ENCODE assay signal across 24 cellular contexts in genomic region chr13:58434943-58435342, GRCh38.
"Had no signal": no experiment of that assay in that cellular context is flagged by ENCODE, and none has a peak within 500 bp of the region (broad histone marks: within the 10 kb centered on the region; RNA-seq: fewer than 3 reads in every experiment).

No MANE protein-coding gene starts in this region.

- H3K27me3 ChIP-seq: MG63, SJSA1 had no signal

- H3K4me2 ChIP-seq: KMS-11 had no signal

- H3K4me1 Mint-ChIP-seq: activated B cell treated with CpG ODN at 0.5 μM for 24 hours; activated CD4-positive, alpha-beta T cell treated with anti-CD3 and anti-CD28 coated beads, Interleukin-2, amount 10 ng/mL, durations not matched to agents 24 days and 14 days; activated CD8-positive, alpha-beta memory T cell treated with anti-CD3 and anti-CD28 coated beads, Interleukin-2, amount 10 ng/mL, durations not matched to agents 7 days and 5 days; activated naive CD4-positive, alpha-beta T cell treated with anti-CD3 and anti-CD28 coated beads, Interleukin-2, amount 50 U/mL, for 24 hours had no signal

- H3K4me1 ChIP-seq: SJSA1 had no signal

- H3K4me3 ChIP-seq: MG63, SJSA1 had no signal

- H3K36me3 ChIP-seq: MG63, SJSA1 had no signal

- H3K9me3 ChIP-seq: SJSA1 had no signal

- H3K4me3 Mint-ChIP-seq: activated B cell treated with CpG ODN at 0.5 μM for 24 hours; activated CD4-positive, alpha-beta T cell treated with anti-CD3 and anti-CD28 coated beads, Interleukin-2, amount 10 ng/mL, durations not matched to agents 24 days and 14 days; activated CD8-positive, alpha-beta memory T cell treated with anti-CD3 and anti-CD28 coated beads, Interleukin-2, amount 10 ng/mL, durations not matched to agents 7 days and 5 days; activated naive CD4-positive, alpha-beta T cell treated with anti-CD3 and anti-CD28 coated beads, Interleukin-2, amount 50 U/mL, for 24 hours; activated T-cell treated with anti-CD3 and anti-CD28 coated beads, Interleukin-2, amount 50 U/mL, for 24 hours; activated T-helper 1 cell treated with anti-CD3 and anti-CD28 coated beads, Interleukin-12 subunit alpha, Interleukin-12 subunit beta, Interleukin-2, Interleukin-4 antibody, amounts not matched to agents 30 ng/mL and 10 ng/mL and 1 ng/mL, durations not matched to agents 14 hours and 24 hours and 36 hours; T-helper 1 cell treated with Interleukin-12 subunit alpha and Interleukin-12 subunit beta and Interleukin-4 antibody, amounts not matched to agents 30 μg/mL and 1 μg/mL, for 36 hours had no signal

- H3K36me3 Mint-ChIP-seq: activated CD8-positive, alpha-beta memory T cell treated with anti-CD3 and anti-CD28 coated beads, Interleukin-2, amount 10 ng/mL, durations not matched to agents 7 days and 5 days; activated naive CD4-positive, alpha-beta T cell treated with anti-CD3 and anti-CD28 coated beads, Interleukin-2, amount 50 U/mL, for 24 hours had no signal

- H3K27ac Mint-ChIP-seq: activated B cell treated with CpG ODN at 0.5 μM for 24 hours; activated CD4-positive, alpha-beta T cell treated with anti-CD3 and anti-CD28 coated beads, Interleukin-2, amount 10 ng/mL, durations not matched to agents 24 days and 14 days; activated CD8-positive, alpha-beta memory T cell treated with anti-CD3 and anti-CD28 coated beads, Interleukin-2, amount 10 ng/mL, durations not matched to agents 7 days and 5 days; activated naive CD4-positive, alpha-beta T cell treated with anti-CD3 and anti-CD28 coated beads, Interleukin-2, amount 50 U/mL, for 24 hours; activated T-cell treated with anti-CD3 and anti-CD28 coated beads, Interleukin-2, amount 50 U/mL, for 24 hours; activated T-helper 1 cell treated with anti-CD3 and anti-CD28 coated beads, Interleukin-12 subunit alpha, Interleukin-12 subunit beta, Interleukin-2, Interleukin-4 antibody, amounts not matched to agents 30 ng/mL and 10 ng/mL and 1 ng/mL, durations not matched to agents 14 hours and 24 hours and 36 hours; T-helper 1 cell treated with Interleukin-12 subunit alpha and Interleukin-12 subunit beta and Interleukin-4 antibody, amounts not matched to agents 30 μg/mL and 1 μg/mL, for 36 hours had no signal

- H3K27me3 Mint-ChIP-seq: activated B cell treated with CpG ODN at 0.5 μM for 24 hours; activated CD4-positive, alpha-beta T cell treated with anti-CD3 and anti-CD28 coated beads, Interleukin-2, amount 10 ng/mL, durations not matched to agents 24 days and 14 days; activated CD8-positive, alpha-beta memory T cell treated with anti-CD3 and anti-CD28 coated beads, Interleukin-2, amount 10 ng/mL, durations not matched to agents 7 days and 5 days; activated naive CD4-positive, alpha-beta T cell treated with anti-CD3 and anti-CD28 coated beads, Interleukin-2, amount 50 U/mL, for 24 hours; activated T-cell treated with anti-CD3 and anti-CD28 coated beads, Interleukin-2, amount 50 U/mL, for 24 hours had no signal

- H3K27ac ChIP-seq: KMS-11, SJSA1 had no signal

- DNase-seq: activated B cell treated with CpG ODN at 0.5 μM for 24 hours; activated CD4-positive, alpha-beta T cell treated with anti-CD3 and anti-CD28 coated beads for 1 hour; activated CD4-positive, alpha-beta T cell treated with anti-CD3 and anti-CD28 coated beads, Interleukin-2, amount 10 ng/mL, durations not matched to agents 24 days and 14 days; activated CD4-positive, alpha-beta T cell treated with anti-CD3 and anti-CD28 coated beads, Interleukin-2, amount 50 U/mL, for 48 hours; activated CD8-positive, alpha-beta memory T cell treated with anti-CD3 and anti-CD28 coated beads, Interleukin-2, amount 10 ng/mL, durations not matched to agents 7 days and 5 days; activated effector memory CD4-positive, alpha-beta T cell treated with Interleukin-2 at 50 U/mL for 16 hours; activated naive CD4-positive, alpha-beta T cell; activated T-cell treated with anti-CD3 and anti-CD28 coated beads, Interleukin-2, amount 50 U/mL, for 24 hours; aorta; central memory CD4-positive, alpha-beta T cell; MG63; NCI-H1092 treated with DMSO at 0.1 percent for 48 hours; NCI-H1417 treated with DMSO at 0.1 percent for 48 hours; NCI-H1694; NCI-H2029 treated with DMSO at 0.1 percent for 48 hours; NCI-H524; PC-3; SHP77 had no signal

- H3K9ac ChIP-seq: KMS-11 had no signal

- ATAC-seq: activated CD8-positive, alpha-beta memory T cell treated with anti-CD3 and anti-CD28 coated beads, Interleukin-2, amount 10 ng/mL, durations not matched to agents 7 days and 5 days; PC-3; SK-N-SH treated with all-trans-retinoic acid at 6 μM for 48 hours had no signal
